31 cellular contexts compared by ENCODE assay signal in genomic region chr12:42669471-42669997, GRCh38.
A peak's percentile ranks its signal among the peaks of the same experiment; 100 is the strongest.
DNase-seq lines count a peak whose midpoint lies in the region; ATAC-seq lines count a peak whose summit lies in the region.
"Had no signal": no experiment of that assay in that cellular context is flagged by ENCODE, and none has a peak within 500 bp of the region (broad histone marks: within the 10 kb centered on the region; RNA-seq: fewer than 3 reads in every experiment).

No MANE protein-coding gene starts in this region.

- H3K27ac ChIP-seq in GM23248 (no peak overlapping the region), mesodermal cell (ENCODE audit: low read depth, low read length, severe bottlenecking) (peak overlapping the region; percentile 6)
- H3K27ac ChIP-seq: foreskin keratinocyte, heart left ventricle, psoas muscle, stomach, thyroid gland, VCaP had no signal

- DNase-seq in GM23248 (peak; percentile 16), SK-MEL-5 (ENCODE audit: low read depth, low spot score) (peak; percentile 13), dermis blood vessel endothelial cell (peak; percentile 36), AG08396 (ENCODE audit: low spot score) (no peak), NCI-H345 (lab: John Stamatoyannopoulos, UW) (no peak)
- no peak for DNase-seq in activated CD8-positive, alpha-beta memory T cell treated with anti-CD3 and anti-CD28 coated beads, Interleukin-2, amount 50 U/mL, for 4 hours
- DNase-seq: ACHN; activated CD4-positive, alpha-beta T cell treated with anti-CD3 and anti-CD28 coated beads, Interleukin-2, amount 10 ng/mL, durations not matched to agents 24 days and 14 days; activated gamma-delta T cell; activated naive CD8-positive, alpha-beta T cell treated with anti-CD3 and anti-CD28 coated beads, Interleukin-2, amount 10 ng/mL, durations not matched to agents 7 days and 5 days; activated T-cell treated with anti-CD3 and anti-CD28 coated beads, Interleukin-2, amount 50 U/mL, for 24 hours; C1 segment of cervical spinal cord; COR-L47; effector memory CD4-positive, alpha-beta T cell; erythroblast; foreskin keratinocyte; heart left ventricle; naive thymus-derived CD4-positive, alpha-beta T cell; NCI-H1092; NCI-H187; NCI-H2171 treated with DMSO at 0.1 percent for 48 hours; NCI-H524; PC-3; psoas muscle; stomach; thyroid gland had no signal

- WGBS in GM23248 (ENCODE audit: low coverage in 1 of 2, low lambda C conversion rate in 2 of 2, missing lambda C conversion rate in 2 of 2), 2 experiments, result 40 to 42% methylated on average over 3 of the region's 3 CpGs
- WGBS in mesodermal cell (ENCODE audit: insufficient coverage in 2 of 2), 2 experiments, result no CpG with 5 or more reads among the region's 3 CpGs

- H3K27me3 ChIP-seq in GM23248 (replicated peaks; ENCODE audit: insufficient read depth), result no peaks in the 10 kb centered on the region
- H3K27me3 ChIP-seq: foreskin keratinocyte, heart left ventricle, stomach, thyroid gland had no signal

- no peaks in the 10 kb centered on the region for H3K36me3 ChIP-seq in GM23248 (ENCODE audit: low read depth)
- H3K36me3 ChIP-seq in mesodermal cell (ENCODE audit: control insufficient read depth, insufficient read depth, low read length), result no peaks in the 10 kb centered on the region
- H3K36me3 ChIP-seq: heart left ventricle, stomach, thyroid gland had no signal

- peak overlapping the region; percentile 39 for H3K4me2 ChIP-seq in GM23248 (ENCODE audit: unreplicated experiment)

- no peaks in the 10 kb centered on the region for H3K9me2 ChIP-seq in GM23248 (ENCODE audit: insufficient read depth)

- H4K20me1 ChIP-seq in GM23248 (ENCODE audit: insufficient read depth), result no peaks in the 10 kb centered on the region

- H3K9me3 ChIP-seq in GM23248 (ENCODE audit: low read depth) (no peaks in the 10 kb centered on the region), mesodermal cell (ENCODE audit: control insufficient read depth, low read length) (no peaks in the 10 kb centered on the region)
- H3K9me3 ChIP-seq: heart left ventricle, psoas muscle, stomach, thyroid gland had no signal

- in situ Hi-C loops in GM23248 (cut with MboI), result no loop called here
- in situ Hi-C loops in SK-MEL-5 (cut with HindIII; ENCODE audit: low pct_unique_long_range_greater_than_20kb, low sequenced_read_pairs), result no loop called here

- H2AFZ ChIP-seq in GM23248, result no peak overlapping the region

- peaks cover 13% of the 10 kb centered on the region for H3K4me1 ChIP-seq in GM23248 (ENCODE audit: insufficient read depth)
- H3K4me1 ChIP-seq in mesodermal cell (ENCODE audit: control insufficient read depth, insufficient read depth, low read length, poor library complexity, severe bottlenecking), result peaks cover 4% of the 10 kb centered on the region
- H3K4me1 ChIP-seq: foreskin keratinocyte, psoas muscle, stomach, thyroid gland had no signal

- peaks cover 7% of the 10 kb centered on the region; the same call in 1 of the 2 replicates for H3F3A ChIP-seq in GM23248 (ENCODE audit: insufficient read depth)

- H3K4me3 ChIP-seq in GM23248 (no peak overlapping the region; the same call in 1 of the 2 replicates), mesodermal cell (ENCODE audit: extremely low read depth, insufficient read depth, low read length, poor library complexity, severe bottlenecking) (no peak overlapping the region)
- H3K4me3 ChIP-seq: heart left ventricle, psoas muscle, stomach, thyroid gland had no signal

- ATAC-seq in GM21381 (IDR thresholded peaks at IDR 0.05; ENCODE audit: unreplicated experiment), result no peak
- ATAC-seq: foreskin keratinocyte; heart left ventricle; left lobe of liver; naive thymus-derived CD4-positive, alpha-beta T cell; PC-3; psoas muscle; Right ventricle myocardium inferior had no signal

- H3K79me2 ChIP-seq in GM23248 (ENCODE audit: insufficient read depth), result no peaks in the 10 kb centered on the region

- no peak overlapping the region for H3K9ac ChIP-seq in GM23248

Comparison
In these comparisons a context has a peak if more than half of its experiments do, and no peak if none do; other contexts are left out.
1. DNase-seq: peak in GM23248 (single experiment), SK-MEL-5 (single experiment) and dermis blood vessel endothelial cell (single experiment); none in AG08396 (single experiment), NCI-H345 (single experiment) and activated CD8-positive, alpha-beta memory T cell treated with anti-CD3 and anti-CD28 coated beads, Interleukin-2, amount 50 U/mL, for 4 hours (single experiment).